Comparison of ENCODE assay signal across 1 cellular context in the genomic region with DNA sequence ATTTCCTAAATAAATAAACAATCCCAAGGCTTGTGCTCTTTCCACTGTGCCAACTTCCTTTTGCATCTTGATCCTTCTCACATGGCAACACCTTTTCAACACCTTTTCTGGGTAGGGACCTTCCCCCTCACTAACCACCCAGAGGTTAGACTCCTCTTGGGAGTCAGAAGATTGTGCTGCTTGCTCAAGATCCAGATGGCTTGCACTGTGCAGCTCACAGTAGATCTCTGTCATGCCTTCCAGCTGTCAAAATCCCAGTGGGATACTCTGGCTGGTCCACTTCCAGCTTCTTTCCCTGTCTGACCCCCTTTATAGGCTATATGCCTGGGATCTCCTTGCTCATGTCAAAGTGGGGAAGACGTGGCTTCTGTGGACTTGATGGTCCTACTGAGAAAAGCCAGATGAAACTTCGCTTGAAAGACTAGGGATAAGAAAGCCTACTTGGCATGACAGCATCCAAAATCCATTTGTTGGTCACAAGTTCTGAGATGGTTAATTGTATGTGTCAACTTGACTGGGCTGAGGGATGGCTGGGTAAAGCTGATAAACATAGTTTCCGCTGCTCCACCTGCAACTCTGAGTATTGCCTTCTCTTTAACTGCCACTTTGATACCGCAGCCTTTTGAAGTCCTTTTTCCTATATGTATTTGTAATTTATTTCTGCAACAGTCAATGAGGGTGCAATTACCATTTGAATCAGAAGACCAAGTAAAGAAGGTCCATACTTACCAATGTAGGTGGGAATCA.
TF ChIP-seq lines count a peak whose summit lies in the region.

No MANE protein-coding gene starts in this region.

TF ChIP-seq in GM12878, 131 proteins besides CTCF, POLR2A, EP300 and RAD21 (continued from another document):
- TF ChIP-seq SKIL (IDR thresholded peaks at IDR 0.05; ENCODE audit: low read depth, poor library complexity, severe bottlenecking) (no peak), SREBF2 (IDR thresholded peaks at IDR 0.05; ENCODE audit: low read length) (no peak), ESRRA (IDR thresholded peaks at IDR 0.05; ENCODE audit: low read length) (no peak), TCF7 (IDR thresholded peaks at IDR 0.05; ENCODE audit: borderline replicate concordance) (no peak), KLF5 (IDR thresholded peaks at IDR 0.05; ENCODE audit: partially characterized antibody) (no peak), CHD4 (IDR thresholded peaks at IDR 0.05) (no peak), SIN3A (IDR thresholded peaks at IDR 0.05; ENCODE audit: low read depth, low read length) (no peak)
- TF ChIP-seq, protein P1, sequence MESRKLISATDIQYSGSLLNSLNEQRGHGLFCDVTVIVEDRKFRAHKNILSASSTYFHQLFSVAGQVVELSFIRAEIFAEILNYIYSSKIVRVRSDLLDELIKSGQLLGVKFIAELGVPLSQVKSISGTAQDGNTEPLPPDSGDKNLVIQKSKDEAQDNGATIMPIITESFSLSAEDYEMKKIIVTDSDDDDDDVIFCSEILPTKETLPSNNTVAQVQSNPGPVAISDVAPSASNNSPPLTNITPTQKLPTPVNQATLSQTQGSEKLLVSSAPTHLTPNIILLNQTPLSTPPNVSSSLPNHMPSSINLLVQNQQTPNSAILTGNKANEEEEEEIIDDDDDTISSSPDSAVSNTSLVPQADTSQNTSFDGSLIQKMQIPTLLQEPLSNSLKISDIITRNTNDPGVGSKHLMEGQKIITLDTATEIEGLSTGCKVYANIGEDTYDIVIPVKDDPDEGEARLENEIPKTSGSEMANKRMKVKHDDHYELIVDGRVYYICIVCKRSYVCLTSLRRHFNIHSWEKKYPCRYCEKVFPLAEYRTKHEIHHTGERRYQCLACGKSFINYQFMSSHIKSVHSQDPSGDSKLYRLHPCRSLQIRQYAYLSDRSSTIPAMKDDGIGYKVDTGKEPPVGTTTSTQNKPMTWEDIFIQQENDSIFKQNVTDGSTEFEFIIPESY (IDR thresholded peaks at IDR 0.05): no peak
